In genomic region chr21:46517361-46517760, GRCh38 we compare ENCODE assay signal across 21 cellular contexts. TPM values are rescaled to one million over a fixed set of nuclear protein-coding genes. Genes with fewer than 3 reads are reported as not detected.
DNase-seq lines count a peak whose midpoint lies in the region; ATAC-seq and TF ChIP-seq lines count a peak whose summit lies in the region.
"Had no signal": no experiment of that assay in that cellular context is flagged by ENCODE, and none has a peak within 500 bp of the region (broad histone marks: within the 10 kb centered on the region; RNA-seq: fewer than 3 reads in every experiment).

No MANE protein-coding gene starts in this region.

- H3K4me3 Mint-ChIP-seq in stimulated activated effector memory CD8-positive, alpha-beta T cell treated with anti-CD3 and anti-CD28 coated beads, Interleukin-12 subunit alpha, Interleukin-12 subunit beta, amount 100 ng/mL, for 72 hours: no peak overlapping the region
- H3K4me3 Mint-ChIP-seq: B cell, H9 had no signal

- ATAC-seq in left lobe of liver (peak; percentile 94), HG03039 (IDR thresholded peaks at IDR 0.05; ENCODE audit: unreplicated experiment) (no peak), HG02852 (IDR thresholded peaks at IDR 0.05; ENCODE audit: unreplicated experiment) (no peak), HG02981 (IDR thresholded peaks at IDR 0.05; ENCODE audit: unreplicated experiment) (no peak)
- no peak for ATAC-seq in stimulated activated effector memory CD8-positive, alpha-beta T cell treated with anti-CD3 and anti-CD28 coated beads, Interleukin-12 subunit alpha, Interleukin-12 subunit beta, amount 100 ng/mL, for 72 hours

- H3K27me3 ChIP-seq in dorsolateral prefrontal cortex: no peaks in the 10 kb centered on the region
- H3K27me3 ChIP-seq: testis had no signal

- peaks cover 25% of the 10 kb centered on the region for H3K4me1 Mint-ChIP-seq in stimulated activated effector memory CD8-positive, alpha-beta T cell treated with anti-CD3 and anti-CD28 coated beads, Interleukin-12 subunit alpha, Interleukin-12 subunit beta, amount 100 ng/mL, for 72 hours
- H3K4me1 Mint-ChIP-seq: H9 had no signal

- H3K27ac Mint-ChIP-seq in stimulated activated effector memory CD8-positive, alpha-beta T cell treated with anti-CD3 and anti-CD28 coated beads, Interleukin-12 subunit alpha, Interleukin-12 subunit beta, amount 100 ng/mL, for 72 hours: peak overlapping the region; percentile 23
- H3K27ac Mint-ChIP-seq: B cell had no signal

- H3K4me3 ChIP-seq in dorsolateral prefrontal cortex: no peak overlapping the region
- H3K4me3 ChIP-seq: testis had no signal

- H3K36me3 Mint-ChIP-seq in stimulated activated effector memory CD8-positive, alpha-beta T cell treated with anti-CD3 and anti-CD28 coated beads, Interleukin-12 subunit alpha, Interleukin-12 subunit beta, amount 100 ng/mL, for 72 hours: peaks cover 48% of the 10 kb centered on the region

- no peak for TF ChIP-seq CTCF in dorsolateral prefrontal cortex (IDR thresholded peaks at IDR 0.05 in 54 of 56, conservative IDR thresholded peaks at IDR 0.05 in 2 of 56; ENCODE audit: low read depth in 1 of 56, partially characterized antibody in 56 of 56)

- peak; percentile 34 for DNase-seq in GM04504 (ENCODE audit: low read depth)
- peak in 9 of 10 donors; percentile 48 to 79 (median 56) for DNase-seq in dorsolateral prefrontal cortex
- peak; percentile 82 for DNase-seq in left lobe of liver (ENCODE audit: low spot score)
- DNase-seq in stimulated activated effector memory CD8-positive, alpha-beta T cell treated with anti-CD3 and anti-CD28 coated beads, Interleukin-12 subunit alpha, Interleukin-12 subunit beta, amount 100 ng/mL, for 72 hours (ENCODE audit: low spot score in 2 of 2): no peak
- no peak for DNase-seq in NCI-H1092 treated with DMSO at 0.1 percent for 48 hours (lab: John Stamatoyannopoulos, UW)
- DNase-seq: activated CD4-positive, alpha-beta T cell treated with anti-CD3 and anti-CD28 coated beads for 48 hours; activated CD8-positive, alpha-beta memory T cell treated with anti-CD3 and anti-CD28 coated beads, Interleukin-2, amount 50 U/mL, for 4 hours; activated gamma-delta T cell treated with Interleukin-2 at 50 U/mL for 16 hours; aorta; DMS53; glutamatergic neuron; H9; NCI-H1694 treated with DMSO at 0.1 percent for 48 hours; stimulated activated CD4-positive, alpha-beta T cell treated with anti-CD3 and anti-CD28 coated beads, Interleukin-4, amount 100 ng/mL, for 1 hour; testis had no signal

- peak overlapping the region in 4 of 59 donors; percentile 2 to 29 (median 10) for H3K27ac ChIP-seq in dorsolateral prefrontal cortex
- H3K27ac ChIP-seq: epithelial cell of prostate, RWPE1, testis had no signal

- no peaks in the 10 kb centered on the region for H3K9me3 Mint-ChIP-seq in stimulated activated effector memory CD8-positive, alpha-beta T cell treated with anti-CD3 and anti-CD28 coated beads, Interleukin-12 subunit alpha, Interleukin-12 subunit beta, amount 100 ng/mL, for 72 hours

- intact Hi-C loops in dorsolateral prefrontal cortex (cut with DNase I): no loop called here

RNA-seq across cellular contexts. Expression of gene DIP2A, which starts 58.7 kb away (rescaled TPM):
- 100 to 1,000 TPM in 1 of 120 experiments, 10 to 100 TPM in 119; 39.7 to 104 (median 66.4) TPM for total RNA-seq in dorsolateral prefrontal cortex
- total RNA-seq in left lobe of liver: 15.2 TPM

Comparison
In these comparisons a context has a peak if more than half of its experiments do, and no peak if none do; other contexts are left out.
1. DNase-seq: peak in GM04504 (single experiment), dorsolateral prefrontal cortex (9 of 10) and left lobe of liver (single experiment); none in stimulated activated effector memory CD8-positive, alpha-beta T cell treated with anti-CD3 and anti-CD28 coated beads, Interleukin-12 subunit alpha, Interleukin-12 subunit beta, amount 100 ng/mL, for 72 hours (0 of 2) and NCI-H1092 treated with DMSO at 0.1 percent for 48 hours (single experiment).